15 cellular contexts compared by ENCODE assay signal in the genomic region with DNA sequence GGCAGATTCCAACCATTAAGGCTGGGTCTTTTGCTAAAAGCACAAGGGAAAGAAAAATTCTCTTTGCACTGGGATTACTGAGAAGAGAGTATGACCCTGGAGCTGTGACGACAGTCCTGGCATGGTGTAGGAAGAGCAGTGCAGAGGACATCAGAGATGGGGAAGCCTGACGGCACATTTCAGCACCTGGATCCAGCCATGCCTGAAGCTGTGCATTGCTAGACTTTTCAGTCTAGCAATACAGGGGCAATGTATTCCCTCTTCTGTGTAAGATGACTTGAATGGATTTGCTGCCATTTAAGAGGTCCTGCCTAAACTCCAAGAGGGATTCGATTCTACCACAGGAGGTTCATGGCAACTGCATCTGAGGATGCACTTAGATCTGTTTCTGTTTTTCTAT.
"Had no signal": no experiment of that assay in that cellular context is flagged by ENCODE, and none has a peak within 500 bp of the region (broad histone marks: within the 10 kb centered on the region; RNA-seq: fewer than 3 reads in every experiment).

No MANE protein-coding gene starts in this region.

- H3K9me3 Mint-ChIP-seq: activated CD4-positive, alpha-beta memory T cell treated with anti-CD3 and anti-CD28 coated beads for 36 hours; activated naive CD8-positive, alpha-beta T cell treated with anti-CD3 and anti-CD28 coated beads, Interleukin-2, amount 50 U/mL, for 24 hours; mesothelial cell of epicardium; natural killer cell treated with Interleukin-12 subunit alpha and Interleukin-12 subunit beta and Interleukin-15 and Interleukin-18, amount 100 ng/mL, for 72 hours; stimulated activated effector memory CD8-positive, alpha-beta T cell treated with anti-CD3 and anti-CD28 coated beads, Interleukin-12 subunit alpha, Interleukin-12 subunit beta, amount 100 ng/mL, for 72 hours had no signal

- H3K9me3 ChIP-seq: esophagus squamous epithelium, stomach had no signal

- H3K27ac Mint-ChIP-seq: activated CD4-positive, alpha-beta memory T cell treated with anti-CD3 and anti-CD28 coated beads for 36 hours; activated CD8-positive, alpha-beta memory T cell treated with anti-CD3 and anti-CD28 coated beads, Interleukin-2, amount 10 ng/mL, durations not matched to agents 7 days and 5 days; activated naive CD8-positive, alpha-beta T cell treated with anti-CD3 and anti-CD28 coated beads, Interleukin-2, amount 50 U/mL, for 24 hours; mesothelial cell of epicardium; natural killer cell treated with Interleukin-12 subunit alpha and Interleukin-12 subunit beta and Interleukin-15 and Interleukin-18, amount 100 ng/mL, for 72 hours; stimulated activated effector memory CD8-positive, alpha-beta T cell treated with anti-CD3 and anti-CD28 coated beads, Interleukin-12 subunit alpha, Interleukin-12 subunit beta, amount 100 ng/mL, for 72 hours had no signal

- H3K4me3 Mint-ChIP-seq: activated CD4-positive, alpha-beta memory T cell treated with anti-CD3 and anti-CD28 coated beads for 36 hours; activated CD8-positive, alpha-beta memory T cell treated with anti-CD3 and anti-CD28 coated beads, Interleukin-2, amount 10 ng/mL, durations not matched to agents 7 days and 5 days; activated naive CD8-positive, alpha-beta T cell treated with anti-CD3 and anti-CD28 coated beads, Interleukin-2, amount 50 U/mL, for 24 hours; mesothelial cell of epicardium; natural killer cell treated with Interleukin-12 subunit alpha and Interleukin-12 subunit beta and Interleukin-15 and Interleukin-18, amount 100 ng/mL, for 72 hours; stimulated activated effector memory CD8-positive, alpha-beta T cell treated with anti-CD3 and anti-CD28 coated beads, Interleukin-12 subunit alpha, Interleukin-12 subunit beta, amount 100 ng/mL, for 72 hours had no signal

- H3K27ac ChIP-seq: esophagus squamous epithelium, SK-N-MC, stomach had no signal

- H3K27me3 ChIP-seq: esophagus squamous epithelium, stomach had no signal

- H3K4me1 Mint-ChIP-seq: activated naive CD8-positive, alpha-beta T cell treated with anti-CD3 and anti-CD28 coated beads, Interleukin-2, amount 50 U/mL, for 24 hours; mesothelial cell of epicardium had no signal

- H3K4me3 ChIP-seq: esophagus squamous epithelium, lung, SK-N-MC, smooth muscle cell, stomach had no signal

- H3K27me3 Mint-ChIP-seq: activated CD4-positive, alpha-beta memory T cell treated with anti-CD3 and anti-CD28 coated beads for 36 hours; activated CD8-positive, alpha-beta memory T cell treated with anti-CD3 and anti-CD28 coated beads, Interleukin-2, amount 10 ng/mL, durations not matched to agents 7 days and 5 days; activated naive CD8-positive, alpha-beta T cell treated with anti-CD3 and anti-CD28 coated beads, Interleukin-2, amount 50 U/mL, for 24 hours; natural killer cell treated with Interleukin-12 subunit alpha and Interleukin-12 subunit beta and Interleukin-15 and Interleukin-18, amount 100 ng/mL, for 72 hours had no signal

- ATAC-seq: activated CD8-positive, alpha-beta memory T cell treated with anti-CD3 and anti-CD28 coated beads, Interleukin-2, amount 10 ng/mL, durations not matched to agents 7 days and 5 days; activated naive CD8-positive, alpha-beta T cell treated with anti-CD3 and anti-CD28 coated beads, Interleukin-2, amount 50 U/mL, for 24 hours; natural killer cell treated with Interleukin-12 subunit alpha and Interleukin-12 subunit beta and Interleukin-15 and Interleukin-18, amount 100 ng/mL, for 72 hours; stimulated activated effector memory CD8-positive, alpha-beta T cell treated with anti-CD3 and anti-CD28 coated beads, Interleukin-12 subunit alpha, Interleukin-12 subunit beta, amount 100 ng/mL, for 72 hours had no signal

- DNase-seq: activated CD4-positive, alpha-beta T cell treated with anti-CD3 and anti-CD28 coated beads for 4 hours; activated CD8-positive, alpha-beta memory T cell treated with anti-CD3 and anti-CD28 coated beads, Interleukin-2, amount 10 ng/mL, durations not matched to agents 7 days and 5 days; activated naive CD4-positive, alpha-beta T cell; activated naive CD8-positive, alpha-beta T cell treated with anti-CD3 and anti-CD28 coated beads, Interleukin-2, amount 50 U/mL, for 24 hours; effector CD8-positive, alpha-beta T cell; esophagus squamous epithelium; stimulated activated CD4-positive, alpha-beta T cell treated with anti-CD3 and anti-CD28 coated beads, Interleukin-4, amount 100 ng/mL, for 24 hours had no signal

- H3K4me1 ChIP-seq: stomach had no signal

- H3K36me3 Mint-ChIP-seq: natural killer cell treated with Interleukin-12 subunit alpha and Interleukin-12 subunit beta and Interleukin-15 and Interleukin-18, amount 100 ng/mL, for 72 hours had no signal
